1 cellular context compared by ENCODE assay signal in genomic region chr15:70267879-70268278, GRCh38.
A peak's percentile ranks its signal among the peaks of the same experiment; 100 is the strongest.
TF ChIP-seq lines count a peak whose summit lies in the region.

No MANE protein-coding gene starts in this region.

TF ChIP-seq in HCT116, 20 proteins besides CTCF, POLR2A, EP300 and RAD21:
- TF ChIP-seq FOSL1 (IDR thresholded peaks at IDR 0.05; ENCODE audit: low read depth) (peak; percentile 32; the same call in 1 of the 2 replicates), SRF (IDR thresholded peaks at IDR 0.05; ENCODE audit: low read depth) (peak; percentile 82), SP1 (IDR thresholded peaks at IDR 0.05; ENCODE audit: low read depth) (no peak)
